ENCODE assay signal across 18 cellular contexts in the genomic region with DNA sequence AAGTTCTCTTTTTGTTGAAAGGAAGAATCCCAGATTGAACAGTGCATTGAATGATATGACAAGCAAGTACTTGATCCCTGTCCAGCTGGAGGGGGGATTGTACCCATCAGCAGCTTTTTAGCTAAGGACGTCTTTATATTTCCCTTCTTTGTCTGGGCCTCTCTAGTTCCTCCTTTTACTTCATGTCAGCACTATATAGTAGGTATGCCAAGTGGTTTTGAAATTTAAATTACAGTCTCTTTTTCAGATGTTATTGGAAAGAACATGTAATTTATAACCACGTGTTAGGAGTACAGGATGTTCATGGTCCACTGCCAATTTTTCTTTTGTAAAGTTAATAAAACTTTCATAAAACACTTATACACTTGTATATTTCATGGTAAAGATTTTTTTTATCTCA.
"Had no signal": no experiment of that assay in that cellular context is flagged by ENCODE, and none has a peak within 500 bp of the region (broad histone marks: within the 10 kb centered on the region; RNA-seq: fewer than 3 reads in every experiment).

No MANE protein-coding gene starts in this region.

- DNase-seq: activated CD4-positive, alpha-beta T cell treated with anti-CD3 and anti-CD28 coated beads, Interleukin-2, amount 50 U/mL, for 48 hours; activated gamma-delta T cell; activated T-cell treated with anti-CD3 and anti-CD28 coated beads, Interleukin-2, amount 50 U/mL, for 4 hours; brain microvascular endothelial cell; cerebellar nuclear complex; dorsolateral prefrontal cortex; glutamatergic neuron; left colon; occipital lobe; right lobe of liver; stimulated activated CD4-positive, alpha-beta T cell treated with anti-CD3 and anti-CD28 coated beads, Interleukin-2, amount 100 ng/mL, for 24 hours; stimulated activated naive CD4-positive, alpha-beta T cell; transverse colon had no signal

- H3K27me3 Mint-ChIP-seq: activated naive CD8-positive, alpha-beta T cell; natural killer cell treated with Interleukin-12 subunit alpha and Interleukin-12 subunit beta and Interleukin-15 and Interleukin-18, amount 100 ng/mL, for 72 hours had no signal

- H3K4me3 ChIP-seq: dorsolateral prefrontal cortex, esophagus muscularis mucosa, prostate gland, right lobe of liver, transverse colon had no signal

- H3K27ac ChIP-seq: brain microvascular endothelial cell, dorsolateral prefrontal cortex, right lobe of liver, transverse colon had no signal

- H3K36me3 ChIP-seq: brain microvascular endothelial cell, esophagus muscularis mucosa, prostate gland, right lobe of liver, transverse colon had no signal

- H3K9me3 ChIP-seq: esophagus muscularis mucosa, prostate gland, right lobe of liver, transverse colon had no signal

- H3K27me3 ChIP-seq: brain microvascular endothelial cell, right lobe of liver, transverse colon had no signal

- H3K9me3 Mint-ChIP-seq: activated T-cell treated with anti-CD3 and anti-CD28 coated beads, Interleukin-2, amount 50 U/mL, for 4 hours; T-helper 1 cell treated with Interleukin-12 subunit alpha and Interleukin-12 subunit beta and Interleukin-4 antibody, amounts not matched to agents 30 μg/mL and 1 μg/mL, for 36 hours had no signal

- H3K27ac Mint-ChIP-seq: activated naive CD8-positive, alpha-beta T cell; natural killer cell treated with Interleukin-12 subunit alpha and Interleukin-12 subunit beta and Interleukin-15 and Interleukin-18, amount 100 ng/mL, for 72 hours; T-helper 1 cell treated with Interleukin-12 subunit alpha and Interleukin-12 subunit beta and Interleukin-4 antibody, amounts not matched to agents 30 μg/mL and 1 μg/mL, for 36 hours had no signal

- H3K4me1 ChIP-seq: right lobe of liver had no signal

- H3K4me3 Mint-ChIP-seq: activated naive CD8-positive, alpha-beta T cell; activated T-cell treated with anti-CD3 and anti-CD28 coated beads, Interleukin-2, amount 50 U/mL, for 4 hours; natural killer cell treated with Interleukin-12 subunit alpha and Interleukin-12 subunit beta and Interleukin-15 and Interleukin-18, amount 100 ng/mL, for 72 hours; T-helper 1 cell treated with Interleukin-12 subunit alpha and Interleukin-12 subunit beta and Interleukin-4 antibody, amounts not matched to agents 30 μg/mL and 1 μg/mL, for 36 hours had no signal

- ATAC-seq: activated T-cell treated with anti-CD3 and anti-CD28 coated beads, Interleukin-2, amount 50 U/mL, for 4 hours; natural killer cell treated with Interleukin-12 subunit alpha and Interleukin-12 subunit beta and Interleukin-15 and Interleukin-18, amount 100 ng/mL, for 72 hours; right lobe of liver had no signal

- H3K36me3 Mint-ChIP-seq: activated naive CD8-positive, alpha-beta T cell; natural killer cell treated with Interleukin-12 subunit alpha and Interleukin-12 subunit beta and Interleukin-15 and Interleukin-18, amount 100 ng/mL, for 72 hours had no signal
